In genomic region chr16:67326115-67326471, GRCh38 we compare ENCODE assay signal across 1 cellular context.
TF ChIP-seq lines count a peak whose summit lies in the region.

No MANE protein-coding gene starts in this region.

TF ChIP-seq in HepG2, 621 proteins besides CTCF, POLR2A, EP300 and RAD21:
- TF ChIP-seq ZNF788 (CRISPR knock-in tag; IDR thresholded peaks at IDR 0.05; ENCODE audit: borderline replicate concordance) (0 out of 2 replicates have a peak, but pooled peaks have one; percentile 4), TBX2 (CRISPR knock-in tag; IDR thresholded peaks at IDR 0.05; ENCODE audit: borderline replicate concordance) (peak; percentile 24; the same call in 1 of the 2 replicates), ELF4 (CRISPR knock-in tag; IDR thresholded peaks at IDR 0.05; ENCODE audit: borderline replicate concordance) (0 out of 2 replicates have a peak, but pooled peaks have one; percentile 34), GLI4 (CRISPR knock-in tag; IDR thresholded peaks at IDR 0.05; ENCODE audit: borderline replicate concordance) (no peak; the same call in 1 of the 2 replicates), KLF6 (CRISPR knock-in tag; IDR thresholded peaks at IDR 0.05) (no peak), ZNF747 (CRISPR knock-in tag; IDR thresholded peaks at IDR 0.05; ENCODE audit: borderline replicate concordance) (0 out of 2 replicates have a peak, but pooled peaks have one; percentile 39), MEIS1 (CRISPR knock-in tag; IDR thresholded peaks at IDR 0.05; ENCODE audit: borderline replicate concordance) (0 out of 2 replicates have a peak, but pooled peaks have one; percentile 1), RFX5 (IDR thresholded peaks at IDR 0.05; ENCODE audit: low read depth, low read length) (no peak), MAZ (IDR thresholded peaks at IDR 0.05; ENCODE audit: borderline replicate concordance, low read depth, low read length) (no peak), MAZ (CRISPR knock-in tag; IDR thresholded peaks at IDR 0.05; ENCODE audit: low read depth) (0 out of 2 replicates have a peak, but pooled peaks have one; percentile 10), ZNF772 (CRISPR knock-in tag; IDR thresholded peaks at IDR 0.05) (peak; percentile 43; the same call in 1 of the 2 replicates), SNAPC4 (CRISPR knock-in tag; IDR thresholded peaks at IDR 0.05) (0 out of 2 replicates have a peak, but pooled peaks have one; percentile 30)
- TF ChIP-seq, protein P1, sequence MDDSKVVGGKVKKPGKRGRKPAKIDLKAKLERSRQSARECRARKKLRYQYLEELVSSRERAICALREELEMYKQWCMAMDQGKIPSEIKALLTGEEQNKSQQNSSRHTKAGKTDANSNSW (CRISPR knock-in tag; IDR thresholded peaks at IDR 0.05; ENCODE audit: borderline replicate concordance): 0 out of 2 replicates have a peak, but pooled peaks have one; percentile 11
